ENCODE assay signal across 8 cellular contexts in genomic region chr2:253202-253638, GRCh38. TPM values are rescaled to one million over a fixed set of nuclear protein-coding genes. Genes with fewer than 3 reads are reported as not detected.
"Had no signal": no experiment of that assay in that cellular context is flagged by ENCODE, and none has a peak within 500 bp of the region (broad histone marks: within the 10 kb centered on the region; RNA-seq: fewer than 3 reads in every experiment).

No MANE protein-coding gene starts in this region.

- H3K27ac ChIP-seq: KMS-11 had no signal

- DNase-seq: GOT3, H9, HCEC 1CT, IMR-90, KBM-7 had no signal

- H3K4me2 ChIP-seq: KMS-11 had no signal

- FAIRE-seq: H54 had no signal

- H3K27ac Mint-ChIP-seq: H9 had no signal

- H3K9ac ChIP-seq: KMS-11 had no signal

- H3K4me3 Mint-ChIP-seq: H9 had no signal

RNA-seq across cellular contexts. Expression of gene ALKAL2, which starts 34.7 kb away (rescaled TPM):
- total RNA-seq: HT-29, IMR-90 had no signal
- polyA plus RNA-seq: IMR-90 had no signal
